Comparison of ENCODE assay signal across 19 cellular contexts in genomic region chr2:85001595-85001994, GRCh38. TPM values are rescaled to one million over a fixed set of nuclear protein-coding genes. Genes with fewer than 3 reads are reported as not detected.
A peak's percentile ranks its signal among the peaks of the same experiment; 100 is the strongest.
DNase-seq lines count a peak whose midpoint lies in the region; ATAC-seq, FAIRE-seq and TF ChIP-seq lines count a peak whose summit lies in the region.
"Had no signal": no experiment of that assay in that cellular context is flagged by ENCODE, and none has a peak within 500 bp of the region (broad histone marks: within the 10 kb centered on the region; RNA-seq: fewer than 3 reads in every experiment).

No MANE protein-coding gene starts in this region.

- H3K4me3 ChIP-seq in HepG2 (replicated peaks in 1 of 3; ENCODE audit: insufficient read depth in 1 of 3, low read depth in 2 of 3, low read length in 3 of 3) (no peak overlapping the region), right lobe of liver (no peak overlapping the region)
- H3K4me3 ChIP-seq: BLaER1, heart right ventricle, neural progenitor cell, SK-N-MC had no signal

- no TSS peak for BruUV-seq in HepG2 (replicated peaks; lab: Mats Ljungman, UMichigan)

- H3K36me3 Mint-ChIP-seq in central memory CD8-positive, alpha-beta T cell (ENCODE audit: insufficient read depth), result peaks cover 18% of the 10 kb centered on the region

- WGBS in HepG2 (ENCODE audit: low lambda C conversion rate), result 91% methylated on average over 2 of the region's 2 CpGs
- WGBS in right lobe of liver (ENCODE audit: insufficient coverage, low coverage, low lambda C conversion rate, missing lambda C conversion rate), result 48% methylated on average over 2 of the region's 2 CpGs

- TF ChIP-seq POLR2A in HepG2 (IDR thresholded peaks at IDR 0.05; ENCODE audit: insufficient read depth in 1 of 2, low read depth in 2 of 2, low read length in 2 of 2), result no peak
- TF ChIP-seq POLR2A in right lobe of liver (IDR thresholded peaks at IDR 0.05), result no peak

- H3K27me3 ChIP-seq in HepG2 (ENCODE audit: control insufficient read depth in 1 of 2, insufficient read depth in 2 of 2, low read length in 2 of 2), result no peaks in the 10 kb centered on the region; a peak in 1 of 5 replicates
- H3K27me3 ChIP-seq in right lobe of liver, result no peaks in the 10 kb centered on the region
- H3K27me3 ChIP-seq: BLaER1, heart right ventricle, neural progenitor cell had no signal

- no peak overlapping the region for H3K9ac ChIP-seq in HepG2 (ENCODE audit: insufficient read depth, low read depth, low read length)
- H3K9ac ChIP-seq: BLaER1, neural progenitor cell had no signal

- in situ Hi-C loops in HepG2 (cut with HindIII; ENCODE audit: extremely low pct_ligation_motif_present, low pct_unique_long_range_greater_than_20kb), result no loop called here

- CTCF ChIA-PET in HepG2 (lab: Yijun Ruan, JAX; ENCODE audit: low intra/inter-chr PET ratio, low total read pairs), result no interaction called here

- H3K9me3 Mint-ChIP-seq in central memory CD8-positive, alpha-beta T cell, result no peaks in the 10 kb centered on the region
- H3K9me3 Mint-ChIP-seq in stimulated activated naive CD8-positive, alpha-beta T cell treated with anti-CD3 and anti-CD28 coated beads, Interleukin-15, amount 100 ng/mL, for 72 hours, result no peaks in the 10 kb centered on the region
- H3K9me3 Mint-ChIP-seq: activated naive CD8-positive, alpha-beta T cell treated with anti-CD3 and anti-CD28 coated beads, Interleukin-2, amount 10 ng/mL, durations not matched to agents 7 days and 5 days had no signal

- no peaks in the 10 kb centered on the region for H3K4me1 ChIP-seq in HepG2 (ENCODE audit: insufficient read depth, low read length)
- no peaks in the 10 kb centered on the region for H3K4me1 ChIP-seq in right lobe of liver
- H3K4me1 ChIP-seq: neural progenitor cell had no signal

- peaks cover 27% of the 10 kb centered on the region for H4K20me1 ChIP-seq in HepG2 (ENCODE audit: insufficient read depth, low read length)

- H3K27me3 Mint-ChIP-seq in central memory CD8-positive, alpha-beta T cell, result no peaks in the 10 kb centered on the region
- no peaks in the 10 kb centered on the region for H3K27me3 Mint-ChIP-seq in stimulated activated naive CD8-positive, alpha-beta T cell treated with anti-CD3 and anti-CD28 coated beads, Interleukin-15, amount 100 ng/mL, for 72 hours
- H3K27me3 Mint-ChIP-seq: activated naive CD8-positive, alpha-beta T cell treated with anti-CD3 and anti-CD28 coated beads, Interleukin-2, amount 10 ng/mL, durations not matched to agents 7 days and 5 days had no signal

- no peak for TF ChIP-seq RAD21 in HepG2 (CRISPR knock-in tag; IDR thresholded peaks at IDR 0.05)

- H3K27ac Mint-ChIP-seq in central memory CD8-positive, alpha-beta T cell (ENCODE audit: low read depth), result peak overlapping the region; percentile 25
- peak overlapping the region; percentile 74 to 86 for H3K27ac Mint-ChIP-seq in stimulated activated naive CD8-positive, alpha-beta T cell treated with anti-CD3 and anti-CD28 coated beads, Interleukin-15, amount 100 ng/mL, for 72 hours
- H3K27ac Mint-ChIP-seq: activated naive CD8-positive, alpha-beta T cell treated with anti-CD3 and anti-CD28 coated beads, Interleukin-2, amount 10 ng/mL, durations not matched to agents 7 days and 5 days; neural progenitor cell had no signal

- H3K79me2 ChIP-seq in HepG2 (ENCODE audit: insufficient read depth, low read length), result peaks cover 88% of the 10 kb centered on the region

- no peak overlapping the region for H3K4me2 ChIP-seq in HepG2 (ENCODE audit: low read depth, low read length)
- H3K4me2 ChIP-seq: BLaER1, neural progenitor cell had no signal

- H2AFZ ChIP-seq in HepG2 (ENCODE audit: low read length), result no peak overlapping the region
- H2AFZ ChIP-seq: neural progenitor cell had no signal

- no peak; the same call in 2 of the 3 replicates for ATAC-seq in HepG2
- ATAC-seq in right lobe of liver, result no peak
- ATAC-seq in central memory CD8-positive, alpha-beta T cell (replicated peaks; ENCODE audit: extremely low read depth, poor library complexity, severe bottlenecking), result no peak
- peak; percentile 51 for ATAC-seq in stimulated activated naive CD8-positive, alpha-beta T cell treated with anti-CD3 and anti-CD28 coated beads, Interleukin-15, amount 100 ng/mL, for 72 hours
- ATAC-seq: heart right ventricle had no signal

- POLR2A ChIA-PET in HepG2 (lab: Yijun Ruan, JAX), result no interaction called here

- H3K36me3 ChIP-seq in HepG2 (replicated peaks in 1 of 2; ENCODE audit: control insufficient read depth in 1 of 2, insufficient read depth in 2 of 2, low read length in 2 of 2) (peaks cover 3 to 5% of the 10 kb centered on the region in 2 experiments; a peak in 3 of 5 replicates), right lobe of liver (no peaks in the 10 kb centered on the region)

- DNase-seq in DMS53 (lab: John Stamatoyannopoulos, UW) (peak; percentile 51), DMS53 treated with DMSO at 0.1 percent for 48 hours (lab: John Stamatoyannopoulos, UW; ENCODE audit: unreplicated experiment) (no peak), HepG2 (ENCODE audit: low spot score) (no peak), right lobe of liver (no peak), NCI-H345 treated with DMSO at 0.1 percent for 48 hours (lab: John Stamatoyannopoulos, UW; ENCODE audit: unreplicated experiment) (no peak), NCI-H187 treated with DMSO at 0.1 percent for 48 hours (lab: John Stamatoyannopoulos, UW) (no peak)
- DNase-seq in central memory CD8-positive, alpha-beta T cell (ENCODE audit: low spot score in 2 of 2), result no peak
- DNase-seq in stimulated activated naive CD8-positive, alpha-beta T cell treated with anti-CD3 and anti-CD28 coated beads, Interleukin-15, amount 100 ng/mL, for 72 hours, result no peak
- DNase-seq: 8988T; activated naive CD8-positive, alpha-beta T cell treated with anti-CD3 and anti-CD28 coated beads, Interleukin-2, amount 10 ng/mL, durations not matched to agents 7 days and 5 days; DMS153; heart right ventricle; mesenchymal stem cell; NCI-H524; OCI-M1; stimulated activated naive CD4-positive, alpha-beta T cell had no signal

- no peak for TF ChIP-seq CTCF in HepG2 (CRISPR knock-in tag; IDR thresholded peaks at IDR 0.05)
- no peak for TF ChIP-seq CTCF in right lobe of liver (IDR thresholded peaks at IDR 0.05)

- no peak for FAIRE-seq in HepG2 (lab: Jason Lieb, UNC)

- intact Hi-C loops in HepG2 (cut with micrococcal nuclease; ENCODE audit: unreplicated experiment) (no loop called here), right lobe of liver (cut with DNase I) (no loop called here)

- no peaks in the 10 kb centered on the region for H3K9me3 ChIP-seq in HepG2 (ENCODE audit: low read length)
- no peaks in the 10 kb centered on the region for H3K9me3 ChIP-seq in right lobe of liver
- H3K9me3 ChIP-seq: heart right ventricle had no signal

- no peak overlapping the region for H3K4me3 Mint-ChIP-seq in central memory CD8-positive, alpha-beta T cell
- peak overlapping the region; percentile 15 to 58 for H3K4me3 Mint-ChIP-seq in stimulated activated naive CD8-positive, alpha-beta T cell treated with anti-CD3 and anti-CD28 coated beads, Interleukin-15, amount 100 ng/mL, for 72 hours
- H3K4me3 Mint-ChIP-seq: activated naive CD8-positive, alpha-beta T cell treated with anti-CD3 and anti-CD28 coated beads, Interleukin-2, amount 10 ng/mL, durations not matched to agents 7 days and 5 days; neural progenitor cell had no signal

- H3K27ac ChIP-seq in HepG2 (ENCODE audit: extremely low read length, insufficient read depth, low read length) (no peak overlapping the region), right lobe of liver (no peak overlapping the region)
- H3K27ac ChIP-seq: BLaER1, heart right ventricle, neural progenitor cell, SK-N-MC had no signal

- TF ChIP-seq EP300 in HepG2 (IDR thresholded peaks at IDR 0.05; ENCODE audit: low read depth in 2 of 2, low read length in 2 of 2) (no peak), HepG2 (CRISPR knock-in tag; IDR thresholded peaks at IDR 0.05; ENCODE audit: borderline replicate concordance) (no peak)

- H3K4me1 Mint-ChIP-seq in central memory CD8-positive, alpha-beta T cell, result peaks cover 48% of the 10 kb centered on the region
- H3K4me1 Mint-ChIP-seq in stimulated activated naive CD8-positive, alpha-beta T cell treated with anti-CD3 and anti-CD28 coated beads, Interleukin-15, amount 100 ng/mL, for 72 hours, result peaks cover 80% of the 10 kb centered on the region
- H3K4me1 Mint-ChIP-seq: neural progenitor cell had no signal

TF ChIP-seq in HepG2, 621 proteins besides CTCF, POLR2A, EP300 and RAD21:
- peak; percentile 32; the same call in 1 of the 2 replicates for TF ChIP-seq RFX1 (IDR thresholded peaks at IDR 0.05)
- no peak for TF ChIP-seq ZNF335 (CRISPR knock-in tag; IDR thresholded peaks at IDR 0.05)

RNA-seq across cellular contexts. Expression of gene KCMF1, which starts 30.6 kb away (rescaled TPM):
- 62.1 and 64.6 TPM in 2 replicates for total RNA-seq in HepG2 (2016; rRNA removed; fragmentation: Illumina TruSeq; extraction: Trizol)
- total RNA-seq in HepG2 (2016; cell fraction: cytosol; rRNA removed; fragmentation: Illumina TruSeq; extraction: Trizol; ENCODE audit: low read depth), result 70.3 and 83.0 TPM in 2 replicates
- total RNA-seq in HepG2 (2016; cell fraction: insoluble cytoplasmic fraction; rRNA removed; fragmentation: Illumina TruSeq; extraction: Trizol), result 58.7 and 60.0 TPM in 2 replicates
- 130 and 138 TPM in 2 replicates for total RNA-seq in HepG2 (2016; cell fraction: membrane; rRNA removed; fragmentation: Illumina TruSeq; extraction: Trizol)
- 26.8 and 30.5 TPM in 2 replicates for total RNA-seq in HepG2 (2016; cell fraction: nucleus; rRNA removed; fragmentation: Illumina TruSeq; extraction: Trizol)
- polyA plus RNA-seq in HepG2 (2011; rRNA removed), result 84.0 and 116 TPM in 2 replicates
- 56.6 and 82.6 TPM in 2 replicates for polyA plus RNA-seq in HepG2 (2011; cell fraction: cytosol; rRNA removed)
- 32.2 and 32.7 TPM in 2 replicates for polyA plus RNA-seq in HepG2 (2011; cell fraction: nucleus; rRNA removed)
- polyA plus RNA-seq in HepG2 (2012), result 88.5 and 102 TPM in 2 replicates
- 102 and 116 TPM in 2 replicates for polyA plus RNA-seq in HepG2 (2016; cell fraction: cytosol; fragmentation: Illumina TruSeq; extraction: Trizol; ENCODE audit: low read depth)
- polyA plus RNA-seq in HepG2 (2016; cell fraction: insoluble cytoplasmic fraction; fragmentation: Illumina TruSeq; extraction: Trizol; ENCODE audit: low read depth), result 68.3 and 73.2 TPM in 2 replicates
- polyA plus RNA-seq in HepG2 (2016; cell fraction: membrane; fragmentation: Illumina TruSeq; extraction: Trizol; ENCODE audit: low read depth), result 124 and 125 TPM in 2 replicates
- polyA plus RNA-seq in HepG2 (2016; cell fraction: nucleus; fragmentation: Illumina TruSeq; extraction: Trizol; ENCODE audit: insufficient read depth, low read depth), result 42.2 and 45.3 TPM in 2 replicates
- 60.2 and 78.6 TPM in 2 replicates for polyA minus RNA-seq in HepG2 (2011; rRNA and poly(A)+ RNA removed; ENCODE audit: low replicate concordance)
- polyA minus RNA-seq in HepG2 (2011; cell fraction: cytosol; rRNA and poly(A)+ RNA removed), result 66.3 and 77.2 TPM in 2 replicates
- polyA minus RNA-seq in HepG2 (2011; cell fraction: nucleus; rRNA and poly(A)+ RNA removed), result 32.3 and 45.8 TPM in 2 replicates
- total RNA-seq in right lobe of liver, result 10 to 100 TPM; 28.6 to 45.3 (median 35.4) TPM
